In the genomic region with DNA sequence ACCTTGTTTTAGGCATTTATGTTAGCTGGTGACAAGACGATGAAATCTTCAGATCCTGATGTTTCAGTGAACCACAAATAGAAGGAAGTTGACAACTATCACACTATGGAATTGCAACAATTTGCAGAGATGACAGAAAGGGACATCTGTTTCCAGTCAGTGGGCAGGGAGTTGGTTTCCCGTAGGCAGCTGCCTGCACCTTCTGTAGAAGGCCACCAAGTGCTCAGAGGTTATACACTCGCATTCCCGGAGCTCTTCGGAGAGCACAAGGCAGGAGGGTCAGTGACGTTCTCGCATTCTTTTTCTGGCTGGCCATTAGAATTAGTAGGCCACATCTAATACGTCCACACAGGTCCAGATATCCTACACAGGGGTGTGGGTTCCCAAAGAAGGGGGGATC, we compare ENCODE assay signal across 1 cellular context.
TF ChIP-seq lines count a peak whose summit lies in the region.

No MANE protein-coding gene starts in this region.

TF ChIP-seq in WTC11, 78 proteins besides CTCF, POLR2A, EP300 and RAD21:
- TF ChIP-seq, protein P1, sequence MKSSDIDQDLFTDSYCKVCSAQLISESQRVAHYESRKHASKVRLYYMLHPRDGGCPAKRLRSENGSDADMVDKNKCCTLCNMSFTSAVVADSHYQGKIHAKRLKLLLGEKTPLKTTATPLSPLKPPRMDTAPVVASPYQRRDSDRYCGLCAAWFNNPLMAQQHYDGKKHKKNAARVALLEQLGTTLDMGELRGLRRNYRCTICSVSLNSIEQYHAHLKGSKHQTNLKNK (CRISPR knock-in tag; IDR thresholded peaks at IDR 0.05) = no peak
- no peak for TF ChIP-seq HMGXB4 (CRISPR knock-in tag; IDR thresholded peaks at IDR 0.05)
- TF ChIP-seq FOXK1 (CRISPR knock-in tag; IDR thresholded peaks at IDR 0.05) = no peak
- TF ChIP-seq KAT7 (CRISPR knock-in tag; IDR thresholded peaks at IDR 0.05; ENCODE audit: borderline replicate concordance) = no peak
- no peak for TF ChIP-seq ZNF317 (CRISPR knock-in tag; IDR thresholded peaks at IDR 0.05; ENCODE audit: borderline replicate concordance, low read depth)
- TF ChIP-seq E2F1 (CRISPR knock-in tag; IDR thresholded peaks at IDR 0.05) = no peak
- TF ChIP-seq FOXP4 (CRISPR knock-in tag; IDR thresholded peaks at IDR 0.05) = no peak
- TF ChIP-seq ESRRA (CRISPR knock-in tag; IDR thresholded peaks at IDR 0.05; ENCODE audit: borderline replicate concordance) = no peak
TF ChIP-seq in WTC11: peak in this region for 0.
